In the genomic region with DNA sequence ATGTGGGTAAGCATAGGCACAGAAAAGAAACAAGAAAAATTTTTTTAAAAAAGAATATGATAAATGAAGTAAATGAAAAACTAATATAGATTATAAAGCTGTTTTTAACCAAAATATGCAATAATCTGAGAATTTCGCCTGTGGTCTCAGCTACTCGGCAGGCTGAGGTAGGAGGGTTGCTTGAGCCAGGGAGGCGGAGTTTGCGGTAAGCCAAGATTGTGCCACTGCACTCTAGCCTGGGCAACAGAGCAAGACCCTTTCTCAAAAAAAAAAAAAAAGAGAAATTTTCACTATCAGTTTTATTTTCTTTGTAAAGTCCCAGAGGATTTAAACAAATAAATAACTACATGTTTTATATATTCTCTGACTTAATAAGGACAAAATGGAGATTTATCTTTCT, we compare ENCODE assay signal across 1 cellular context.
A peak's percentile ranks its signal among the peaks of the same experiment; 100 is the strongest.
TF ChIP-seq lines count a peak whose summit lies in the region.

No MANE protein-coding gene starts in this region.

TF ChIP-seq in HepG2, 621 proteins besides CTCF, POLR2A, EP300 and RAD21:
- 0 out of 2 replicates have a peak, but pooled peaks have one; percentile 23 for TF ChIP-seq ZNF121 (CRISPR knock-in tag; IDR thresholded peaks at IDR 0.05)
- TF ChIP-seq TCF7 (IDR thresholded peaks at IDR 0.05; ENCODE audit: low read depth) = no peak
